Comparison of ENCODE assay signal across 8 cellular contexts in the genomic region with DNA sequence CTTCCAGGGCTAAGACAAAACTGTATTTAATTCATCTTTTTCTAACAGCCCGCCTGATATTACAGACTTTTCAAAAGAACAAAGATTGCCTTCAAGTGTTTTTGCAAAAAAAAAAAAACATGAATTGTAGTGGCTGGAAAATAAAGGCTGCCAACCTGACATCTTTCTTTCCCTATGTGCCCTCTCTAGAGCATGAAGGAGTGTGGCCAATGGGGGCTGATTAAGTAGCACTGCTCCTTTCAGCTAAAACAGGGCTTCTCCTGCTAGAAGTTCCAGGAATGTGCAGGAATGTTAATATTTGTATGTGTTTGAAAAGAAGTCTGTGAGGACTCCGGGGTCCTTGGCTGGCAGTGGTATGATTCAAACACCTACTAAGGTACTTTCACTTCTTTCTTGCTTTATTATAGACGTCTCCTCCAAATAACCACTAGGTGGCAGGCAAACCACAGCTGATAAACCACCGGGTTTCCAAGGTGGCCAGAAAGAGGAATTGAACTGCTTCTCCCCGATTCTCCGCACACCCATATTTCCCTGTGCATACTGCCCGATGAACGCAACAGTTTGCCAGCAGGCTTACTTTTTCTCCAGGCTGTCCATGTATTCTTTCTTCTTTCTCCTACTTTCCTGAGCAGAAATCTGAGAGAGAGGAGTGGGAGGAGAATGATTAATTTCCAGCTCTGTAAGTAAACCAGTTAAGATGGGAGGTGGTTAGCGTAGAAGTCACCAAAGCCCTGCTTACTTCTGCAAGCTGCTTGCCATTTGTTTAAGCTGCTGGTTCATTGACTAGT. TPM values are rescaled to one million over a fixed set of nuclear protein-coding genes. Genes with fewer than 3 reads are reported as not detected.
DNase-seq lines count a peak whose midpoint lies in the region; ATAC-seq, FAIRE-seq and TF ChIP-seq lines count a peak whose summit lies in the region.

No MANE protein-coding gene starts in this region.

- no peak overlapping the region for H3K4me3 ChIP-seq in A549
- no peak overlapping the region for H3K4me3 ChIP-seq in K562

- TF ChIP-seq POLR2A in A549 (IDR thresholded peaks at IDR 0.05; ENCODE audit: low read length) (no peak), K562 (conservative IDR thresholded peaks at IDR 0.05) (no peak)

- intact Hi-C loops in K562 (cut with micrococcal nuclease): loop anchor here (1.0 to 10.0 kb wide), 4 partner anchors 63 to 835 kb away; no protein-coding TSS in a partner anchor

- H2AFZ ChIP-seq in K562 (ENCODE audit: low read depth, low read length): no peak overlapping the region; the same call in 1 of the 2 replicates

- peaks cover 74% of the 10 kb centered on the region for H3K36me3 ChIP-seq in K562 (ENCODE audit: control insufficient read depth, insufficient read depth, low read length)

- no peaks in the 10 kb centered on the region for H3K27me3 Mint-ChIP-seq in T-helper 2 cell treated with Interferon-gamma antibody and Interleukin-4, amounts not matched to agents 5 μg/mL and 100 μg/mL, for 36 hours (ENCODE audit: low read depth)
- H3K27me3 Mint-ChIP-seq in immature natural killer cell (ENCODE audit: low read depth in 3 of 3): peaks cover 0 to 2% (median 1%) of the 10 kb centered on the region in 3 donors

- TF ChIP-seq CTCF in A549 (IDR thresholded peaks at IDR 0.05) (peak; percentile 94), K562 (IDR thresholded peaks at IDR 0.05 in 2 of 3, conservative IDR thresholded peaks at IDR 0.05 in 1 of 3; ENCODE audit: insufficient read depth in 2 of 3, low read depth in 1 of 3, low read length in 3 of 3) (peak; percentile 88 to 96 (median 89))

- H3K4me2 ChIP-seq in A549 (peak overlapping the region; percentile 12), K562 (ENCODE audit: insufficient read depth, low read length) (no peak overlapping the region)

- no peak overlapping the region for H3K4me3 Mint-ChIP-seq in T-helper 2 cell treated with Interferon-gamma antibody and Interleukin-4, amounts not matched to agents 5 μg/mL and 100 μg/mL, for 36 hours
- H3K4me3 Mint-ChIP-seq in immature natural killer cell: no peak overlapping the region

- no peak overlapping the region for H3K27ac Mint-ChIP-seq in T-helper 2 cell treated with Interferon-gamma antibody and Interleukin-4, amounts not matched to agents 5 μg/mL and 100 μg/mL, for 36 hours
- H3K27ac Mint-ChIP-seq in immature natural killer cell: peak overlapping the region; percentile 2 to 86 (median 72)

- no peaks in the 10 kb centered on the region for H3K9me1 ChIP-seq in K562 (ENCODE audit: control insufficient read depth, insufficient read depth, low read length)

- in situ Hi-C loops in K562 (cut with MboI): no loop called here

- H3K79me2 ChIP-seq in K562 (ENCODE audit: control insufficient read depth, insufficient read depth, low read length): no peaks in the 10 kb centered on the region

- POLR2A ChIA-PET in A549 (lab: Yijun Ruan, JAX) (no interaction called here), K562 (lab: Yijun Ruan, JAX) (interaction anchor here (0.7 to 2.0 kb wide), 5 partner anchors 9 to 208 kb away, joined by 3 to 8 read pairs (median 4); no protein-coding TSS in a partner anchor)

- H3K9me3 Mint-ChIP-seq in T-helper 2 cell treated with Interferon-gamma antibody and Interleukin-4, amounts not matched to agents 5 μg/mL and 100 μg/mL, for 36 hours: no peaks in the 10 kb centered on the region
- no peaks in the 10 kb centered on the region for H3K9me3 Mint-ChIP-seq in immature natural killer cell

- H3K27ac ChIP-seq in A549: peak overlapping the region; percentile 5 to 70; a peak in 4 of 6 replicates
- H3K27ac ChIP-seq in K562 (ENCODE audit: extremely low read depth, low read depth, low read length): no peak overlapping the region

- FAIRE-seq in A549 (lab: Jason Lieb, UNC) (no peak), K562 (lab: Jason Lieb, UNC) (peak; percentile 94)

- H3K36me3 Mint-ChIP-seq in T-helper 2 cell treated with Interferon-gamma antibody and Interleukin-4, amounts not matched to agents 5 μg/mL and 100 μg/mL, for 36 hours (ENCODE audit: low read depth): peaks cover 46% of the 10 kb centered on the region
- H3K36me3 Mint-ChIP-seq in immature natural killer cell: peaks cover 28 to 46% (median 37%) of the 10 kb centered on the region in 3 donors

- TF ChIP-seq RAD21 in A549 (conservative IDR thresholded peaks at IDR 0.05 in 1 of 2, IDR thresholded peaks at IDR 0.05 in 1 of 2) (peak; percentile 98), K562 (CRISPR knock-in tag; conservative IDR thresholded peaks at IDR 0.05 in 1 of 2, IDR thresholded peaks at IDR 0.05 in 1 of 2) (peak; percentile 97 to 99)

- H3K27me3 ChIP-seq in K562 (ENCODE audit: control insufficient read depth in 2 of 2, insufficient read depth in 2 of 2, low read length in 2 of 2): no peaks in the 10 kb centered on the region

- H3K9ac ChIP-seq in K562 (ENCODE audit: insufficient read depth in 1 of 2, low read depth in 2 of 2, low read length in 2 of 2): no peak overlapping the region

- WGBS in A549 (ENCODE audit: missing lambda C conversion rate): 26% methylated on average over 9 of the region's 9 CpGs
- 30% methylated on average over 9 of the region's 9 CpGs for WGBS in K562 (ENCODE audit: insufficient coverage, low coverage, missing lambda C conversion rate)

- H4K20me1 ChIP-seq in K562 (replicated peaks; ENCODE audit: control insufficient read depth, insufficient read depth, low read length): no peaks in the 10 kb centered on the region

- H3K4me1 ChIP-seq in A549 (peaks cover 12% of the 10 kb centered on the region; the same call in 1 of the 3 replicates), K562 (replicated peaks in 1 of 2; ENCODE audit: control insufficient read depth in 2 of 2, insufficient read depth in 2 of 2, low read length in 2 of 2) (peaks cover 3 to 13% of the 10 kb centered on the region in 2 experiments; a peak in 3 of 5 replicates)

- H3K4me1 Mint-ChIP-seq in T-helper 2 cell treated with Interferon-gamma antibody and Interleukin-4, amounts not matched to agents 5 μg/mL and 100 μg/mL, for 36 hours (ENCODE audit: low read depth): peaks cover 8% of the 10 kb centered on the region
- H3K4me1 Mint-ChIP-seq in immature natural killer cell: peaks cover 13 to 23% of the 10 kb centered on the region in 2 donors

- DNase-seq in A549 (ENCODE audit: low read depth in 1 of 2, low spot score in 1 of 2): peak; percentile 59 to 77
- peak; percentile 42 to 67 for DNase-seq in NCI-H1930 (lab: John Stamatoyannopoulos, UW)
- peak; percentile 57 for DNase-seq in T-helper 2 cell treated with Interferon-gamma antibody and Interleukin-4, amounts not matched to agents 5 μg/mL and 100 μg/mL, for 36 hours (ENCODE audit: low spot score)
- peak; percentile 79 to 89 (median 81) for DNase-seq in K562 (ENCODE audit: extremely low read depth in 1 of 4, low spot score in 3 of 4)
- DNase-seq in immature natural killer cell: peak; percentile 63 to 71 (median 66)
- peak; percentile 60 for DNase-seq in stimulated activated CD4-positive, alpha-beta T cell treated with anti-CD3 and anti-CD28 coated beads, Interleukin-15, amount 100 ng/mL, for 24 hours

- TF ChIP-seq EP300 in A549 (IDR thresholded peaks at IDR 0.05): no peak
- no peak for TF ChIP-seq EP300 in K562 (IDR thresholded peaks at IDR 0.05; ENCODE audit: low read length)

- BruUV-seq in K562 (replicated peaks; lab: Mats Ljungman, UMichigan): no TSS peak

- ATAC-seq in A549: peak; percentile 76 to 84
- peak; percentile 71 for ATAC-seq in GM18511 (IDR thresholded peaks at IDR 0.05; ENCODE audit: unreplicated experiment)
- peak; percentile 49 for ATAC-seq in HG02970 (IDR thresholded peaks at IDR 0.05; ENCODE audit: low FRiP score, unreplicated experiment)
- peak; percentile 77 for ATAC-seq in K562

- CTCF ChIA-PET in A549 (lab: Yijun Ruan, JAX) (interaction anchor here (0.7 to 19.1 kb wide), 54 partner anchors 9 to 1796 kb away, joined by 3 to 461 read pairs (median 4); a partner anchor contains a TSS), K562 (lab: Yijun Ruan, JAX; ENCODE audit: low intra/inter-chr PET ratio) (interaction anchor here (0.8 to 4.2 kb wide), 5 partner anchors 98 to 835 kb away, joined by 3 to 63 read pairs (median 7); no protein-coding TSS in a partner anchor)

- H3K9me3 ChIP-seq in A549: no peaks in the 10 kb centered on the region
- no peaks in the 10 kb centered on the region; the same call in 1 of the 2 replicates for H3K9me3 ChIP-seq in K562 (replicated peaks; ENCODE audit: control insufficient read depth, insufficient read depth, low read depth, low read length)

TF ChIP-seq in A549, 52 proteins besides CTCF, POLR2A, EP300 and RAD21:
- TF ChIP-seq SMC3 (IDR thresholded peaks at IDR 0.05): peak; percentile 96
- no peak for TF ChIP-seq CHD2 (IDR thresholded peaks at IDR 0.05; ENCODE audit: low read length, partially characterized antibody)

TF ChIP-seq in K562, 482 proteins besides CTCF, POLR2A, EP300 and RAD21 (continues in another document):
- TF ChIP-seq SMAD4 (CRISPR knock-in tag; conservative IDR thresholded peaks at IDR 0.05): 0 out of 2 replicates have a peak, but pooled peaks have one; percentile 15

RNA-seq across cellular contexts. Expression of a gene that starts 56.8 kb away (rescaled TPM):
- polyA plus RNA-seq in A549 (2011; rRNA removed): 0.05 and 0.25 TPM in 2 replicates
- under 0.01 TPM in 1 of 2 replicates, not detected in the other for polyA plus RNA-seq in A549 (2012; cell fraction: cytosol; rRNA removed)
- 0.26 and 0.29 TPM in 2 replicates for polyA plus RNA-seq in A549 (2012; cell fraction: nucleus; rRNA removed)
- polyA plus RNA-seq in A549 (2017; fragmentation: RNase III; extraction: RNeasy Plus Mini Kit Qiagen cat#74134 plus additional on column Dnase treatment): 0.08 to 0.17 TPM (median 0.14 TPM) in 3 replicates
- polyA minus RNA-seq in A549 (2011; rRNA and poly(A)+ RNA removed): 0.45 TPM in 1 of 2 replicates, not detected in the other
- total RNA-seq in K562 (2011; cell fraction: chromatin; rRNA removed; ENCODE audit: low replicate concordance): not detected in 2 replicates
- 0.33 TPM in 1 of 2 replicates, not detected in the other for total RNA-seq in K562 (2011; cell fraction: nucleolus; rRNA removed)
- total RNA-seq in K562 (2011; cell fraction: nucleoplasm; rRNA removed): not detected in 2 replicates
- total RNA-seq in K562 (2014; rRNA removed): 0.54 TPM in 1 of 2 replicates, not detected in the other
- total RNA-seq in K562 (2014; rRNA removed; fragmentation: Illumina TruSeq; extraction: Trizol): not detected in 2 replicates
- 0.11 TPM in 1 of 2 replicates, not detected in the other for total RNA-seq in K562 (2015; rRNA removed; fragmentation: Illumina TruSeq; extraction: Trizol)
- total RNA-seq in K562 (2021): not detected in 2 replicates
- 0.18 TPM in 1 of 2 replicates, not detected in the other for polyA plus RNA-seq in K562 (2011; rRNA removed)
- not detected in 2 replicates for polyA plus RNA-seq in K562 (2011; cell fraction: cytosol; rRNA removed)
- polyA plus RNA-seq in K562 (2011; cell fraction: nucleus; rRNA removed): 0.01 and 0.03 TPM in 2 replicates
- polyA plus RNA-seq in K562 (2012): 0.01 and 0.19 TPM in 2 replicates
- not detected in 2 replicates for polyA plus RNA-seq in K562 (2014; fragmentation: Illumina TruSeq; extraction: Trizol)
- polyA plus RNA-seq in K562 (2014; fragmentation: Nextera tagmentation; extraction: Ambion mirVana): under 1 TPM in 1 of 2 experiments, not detected in 1; 0.11 TPM
- polyA plus RNA-seq in K562 (2014; rRNA removed): not detected in 2 replicates
- 0.09 and 0.18 TPM in 2 replicates for polyA minus RNA-seq in K562 (2011; rRNA and poly(A)+ RNA removed)
- polyA minus RNA-seq in K562 (2011; cell fraction: cytosol; rRNA and poly(A)+ RNA removed): not detected in 2 replicates
- polyA minus RNA-seq in K562 (2011; cell fraction: nucleus; rRNA and poly(A)+ RNA removed): not detected in 2 replicates
- polyA plus RNA-seq in immature natural killer cell: not detected
